In the genomic region with DNA sequence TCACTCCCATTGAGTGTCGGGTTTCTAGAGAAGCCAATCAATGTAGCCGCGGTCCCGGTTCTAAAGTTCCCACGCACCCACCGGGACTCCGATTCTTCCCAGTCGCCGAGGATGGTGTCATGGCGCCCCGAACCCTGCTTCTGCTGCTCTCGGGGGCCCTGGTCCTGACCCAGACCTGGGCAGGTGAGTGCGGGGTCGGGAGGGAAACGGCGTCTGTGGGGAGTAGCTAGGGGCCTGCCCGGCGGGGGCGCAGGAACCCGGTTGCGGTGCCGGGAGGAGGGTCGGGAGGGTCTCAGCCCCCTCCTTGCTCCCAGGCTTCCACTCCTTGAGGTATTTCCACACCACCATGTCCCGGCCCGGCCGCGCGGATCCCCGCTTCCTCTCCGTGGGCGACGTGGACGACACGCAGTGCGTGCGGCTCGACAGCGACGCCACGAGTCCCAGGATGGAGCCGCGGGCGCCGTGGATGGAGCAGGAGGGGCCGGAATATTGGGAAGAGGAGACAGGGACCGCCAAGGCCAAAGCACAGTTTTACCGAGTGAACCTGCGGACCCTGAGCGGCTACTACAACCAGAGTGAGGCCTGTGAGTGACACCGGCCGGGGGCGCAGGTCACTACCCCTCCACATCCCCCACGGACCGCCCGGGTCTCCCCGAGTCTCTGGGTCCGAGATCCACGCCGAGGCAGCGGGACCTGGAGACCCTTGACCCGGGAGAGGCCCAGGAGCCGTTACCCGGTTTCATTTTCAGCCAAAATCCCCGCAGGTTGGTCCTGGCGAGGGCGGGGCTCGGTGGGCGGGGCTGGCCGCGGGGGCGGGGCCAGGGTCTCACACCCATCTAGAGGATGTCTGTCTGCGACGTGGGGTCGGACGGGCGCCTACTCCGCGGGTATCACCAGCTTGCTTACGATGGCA, we compare ENCODE assay signal across 9 cellular contexts. TPM values are rescaled to one million over a fixed set of nuclear protein-coding genes. Genes with fewer than 3 reads are reported as not detected.
DNase-seq lines count a peak whose midpoint lies in the region; ATAC-seq and TF ChIP-seq lines count a peak whose summit lies in the region.
"Had no signal": no experiment of that assay in that cellular context is flagged by ENCODE, and none has a peak within 500 bp of the region (broad histone marks: within the 10 kb centered on the region; RNA-seq: fewer than 3 reads in every experiment).

No MANE protein-coding gene starts in this region.

- WGBS in right lobe of liver (ENCODE audit: insufficient coverage, low coverage, low lambda C conversion rate, missing lambda C conversion rate): 0% methylated on average over 16 of the region's 79 CpGs

- H3K4me1 ChIP-seq in right lobe of liver: no peaks in the 10 kb centered on the region

- DNase-seq in GM20000 (ENCODE audit: low spot score): peak; percentile 66
- DNase-seq in activated CD4-positive, alpha-beta T cell treated with anti-CD3 and anti-CD28 coated beads for 4 hours: peak; percentile 79
- DNase-seq in choroid plexus epithelial cell (ENCODE audit: low read depth): peak; percentile 10
- peak; percentile 72 to 80 (median 78) for DNase-seq in right lobe of liver
- peak; percentile 54 to 68 for DNase-seq in stimulated activated CD4-positive, alpha-beta T cell treated with anti-CD3 and anti-CD28 coated beads, Interleukin-2, amount 100 ng/mL, for 48 hours
- no peak for DNase-seq in cerebellar nuclear complex (lab: John Stamatoyannopoulos, UW)
- DNase-seq in NCI-H2196 treated with DMSO at 0.1 percent for 48 hours (lab: John Stamatoyannopoulos, UW; ENCODE audit: unreplicated experiment): no peak

- intact Hi-C loops in right lobe of liver (cut with DNase I): no loop called here

- peak; percentile 89 to 97 (median 92) for ATAC-seq in right lobe of liver
- no peak for ATAC-seq in HG03520 (IDR thresholded peaks at IDR 0.05; ENCODE audit: unreplicated experiment)

- H3K9me3 ChIP-seq in right lobe of liver: no peaks in the 10 kb centered on the region

- no peaks in the 10 kb centered on the region for H3K27me3 ChIP-seq in right lobe of liver

- no peak for TF ChIP-seq POLR2A in right lobe of liver (IDR thresholded peaks at IDR 0.05)

- H3K4me3 ChIP-seq in choroid plexus epithelial cell (ENCODE audit: low read depth, low read length) (peak overlapping the region; percentile 46), right lobe of liver (peak overlapping the region; percentile 55 to 75 (median 57))

- no peaks in the 10 kb centered on the region for H3K36me3 ChIP-seq in right lobe of liver

- H3K27ac ChIP-seq in right lobe of liver: peak overlapping the region; percentile 36 to 41 (median 39)

- TF ChIP-seq CTCF in GM20000 (IDR thresholded peaks at IDR 0.05; ENCODE audit: extremely low read depth, missing control alignments) (peak; percentile 10), choroid plexus epithelial cell (conservative IDR thresholded peaks at IDR 0.05; ENCODE audit: low read depth, low read length) (peak; percentile 54), right lobe of liver (IDR thresholded peaks at IDR 0.05) (peak; percentile 39 to 63 (median 54))

RNA-seq across cellular contexts. Expression of a gene that starts 35.2 kb away (rescaled TPM):
- 1 to 10 TPM in 1 of 6 experiments, under 1 TPM in 1, not detected in 4; 0.20 to 2.0 TPM for total RNA-seq in right lobe of liver
- total RNA-seq: dermis microvascular lymphatic vessel endothelial cell had no signal

Comparison
In these comparisons a context has a peak if more than half of its experiments do, and no peak if none do; other contexts are left out.
1. DNase-seq: peak in GM20000 (single experiment), activated CD4-positive, alpha-beta T cell treated with anti-CD3 and anti-CD28 coated beads for 4 hours (2 of 2), choroid plexus epithelial cell (single experiment), right lobe of liver (3 of 3) and stimulated activated CD4-positive, alpha-beta T cell treated with anti-CD3 and anti-CD28 coated beads, Interleukin-2, amount 100 ng/mL, for 48 hours (2 of 2); none in cerebellar nuclear complex (0 of 2) and NCI-H2196 treated with DMSO at 0.1 percent for 48 hours (single experiment).
2. Peak in every context shown above with its lines, with median percentiles within 50 percentile points of each other: CTCF ChIP-seq.